In the genomic region with DNA sequence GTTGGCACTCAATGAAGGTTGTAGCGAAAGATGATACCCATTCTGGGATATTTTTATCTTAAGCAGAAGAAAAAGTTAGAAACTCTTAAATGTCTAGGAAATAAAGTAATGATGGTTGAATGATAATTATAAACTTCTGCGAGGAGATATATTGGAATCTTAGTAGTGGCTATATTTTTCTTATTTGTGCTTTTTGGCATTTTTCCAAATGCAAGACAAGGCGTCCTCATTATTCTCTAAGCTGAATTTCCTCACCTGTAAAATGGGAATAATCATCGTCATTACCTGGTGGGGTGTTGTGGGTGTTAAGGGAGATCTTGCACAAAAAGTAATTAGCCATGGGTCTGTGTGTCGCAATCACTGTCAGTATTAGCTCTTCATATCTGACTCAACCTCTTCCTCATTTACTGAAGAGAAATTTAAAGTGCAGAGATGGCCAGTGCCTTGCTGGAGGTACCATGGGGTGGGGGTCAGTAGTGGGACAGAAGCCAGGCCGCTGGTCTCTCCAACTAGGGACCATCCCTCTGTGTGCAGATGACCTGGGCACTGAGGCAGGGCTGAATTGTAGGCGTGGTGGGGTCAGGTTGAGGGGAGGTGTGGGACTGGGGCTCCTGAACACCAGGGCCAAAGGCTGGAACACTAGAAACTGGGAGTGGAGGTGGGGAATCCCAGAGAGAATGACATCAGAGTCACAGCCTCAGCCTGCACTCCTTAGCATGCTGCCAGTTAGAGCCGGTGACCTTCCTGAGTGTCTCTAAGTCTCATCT, we compare ENCODE assay signal across 18 cellular contexts. TPM values are rescaled to one million over a fixed set of nuclear protein-coding genes. Genes with fewer than 3 reads are reported as not detected.
DNase-seq lines count a peak whose midpoint lies in the region; ATAC-seq and TF ChIP-seq lines count a peak whose summit lies in the region.
"Had no signal": no experiment of that assay in that cellular context is flagged by ENCODE, and none has a peak within 500 bp of the region (broad histone marks: within the 10 kb centered on the region; RNA-seq: fewer than 3 reads in every experiment).

No MANE protein-coding gene starts in this region.

- TF ChIP-seq CTCF in HCT116 (IDR thresholded peaks at IDR 0.05 in 2 of 3, conservative IDR thresholded peaks at IDR 0.05 in 1 of 3; ENCODE audit: borderline replicate concordance in 1 of 3, insufficient read depth in 1 of 3, low read depth in 2 of 3, low read length in 2 of 3) = no peak

- peak overlapping the region in 2 of 8 donors; percentile 18 to 35 for H3K4me3 Mint-ChIP-seq in naive B cell
- H3K4me3 Mint-ChIP-seq: neural progenitor cell had no signal

- H3K4me1 Mint-ChIP-seq in naive B cell = peaks cover 22 to 35% (median 24%) of the 10 kb centered on the region in 3 donors

- H3K4me1 ChIP-seq in HCT116 (ENCODE audit: control insufficient read depth in 1 of 2, insufficient read depth in 2 of 2, low read length in 2 of 2) = peaks cover 15 to 17% of the 10 kb centered on the region in 2 experiments

- H3K4me2 ChIP-seq in HCT116 (ENCODE audit: low read length) = no peak overlapping the region
- H3K4me2 ChIP-seq: neural progenitor cell had no signal

- no peak overlapping the region for H2AFZ ChIP-seq in HCT116 (ENCODE audit: low read depth, low read length, poor library complexity, severe bottlenecking)
- H2AFZ ChIP-seq: neural progenitor cell had no signal

- no peak overlapping the region for H3K27ac ChIP-seq in HCT116 (ENCODE audit: low read depth, low read length)
- H3K27ac ChIP-seq: 22Rv1, neural progenitor cell had no signal

- ATAC-seq in HCT116 (no peak), naive B cell (ENCODE audit: low read depth in 2 of 2) (no peak), GM18520 (IDR thresholded peaks at IDR 0.05; ENCODE audit: unreplicated experiment) (no peak), GM19452 (IDR thresholded peaks at IDR 0.05; ENCODE audit: unreplicated experiment) (no peak)
- ATAC-seq: GM12878 had no signal

- H3K9me3 Mint-ChIP-seq in naive B cell = no peaks in the 10 kb centered on the region
- H3K9me3 Mint-ChIP-seq: neural progenitor cell had no signal

- CTCF ChIA-PET in HCT116 (lab: Charles Lee) = no interaction called here

- H3K36me3 Mint-ChIP-seq in naive B cell = peaks cover 8 to 9% of the 10 kb centered on the region in 2 donors

- no peak for TF ChIP-seq POLR2A in HCT116 (IDR thresholded peaks at IDR 0.05; ENCODE audit: borderline replicate concordance, extremely low read depth, insufficient read depth, insufficient read length)

- peaks cover 10% of the 10 kb centered on the region in 2 experiments for H3K36me3 ChIP-seq in HCT116 (ENCODE audit: control insufficient read depth in 1 of 2, insufficient read depth in 2 of 2, low read length in 2 of 2)
- H3K36me3 ChIP-seq: neural progenitor cell had no signal

- no peaks in the 10 kb centered on the region for H3K9me2 ChIP-seq in HCT116 (ENCODE audit: insufficient read depth)

- intact Hi-C loops in HCT116 (cut with micrococcal nuclease) = no loop called here

- H3K9me3 ChIP-seq in HCT116 (ENCODE audit: control insufficient read depth in 1 of 2, insufficient read depth in 1 of 2, low read depth in 1 of 2, low read length in 2 of 2) = no peaks in the 10 kb centered on the region

- H3K27ac Mint-ChIP-seq in naive B cell = peak overlapping the region in 4 of 6 donors; percentile 11 to 84 (median 32)
- H3K27ac Mint-ChIP-seq: neural progenitor cell had no signal

- H3K27me3 Mint-ChIP-seq in naive B cell = no peaks in the 10 kb centered on the region

- POLR2A ChIA-PET in HCT116 (lab: Charles Lee) = no interaction called here

- H3K9ac ChIP-seq in HCT116 (ENCODE audit: low read length) = no peak overlapping the region
- H3K9ac ChIP-seq: neural progenitor cell had no signal

- BruUV-seq in HCT116 (replicated peaks; lab: Mats Ljungman, UMichigan) = TSS peak; percentile 13

- RAD21 ChIA-PET in HCT116 (lab: Charles Lee; ENCODE audit: low non-redundant PET in 1 of 2, low total read pairs in 2 of 2, uncharacterized antibody in 2 of 2, unreplicated experiment in 2 of 2) = no interaction called here

- peaks cover 19% of the 10 kb centered on the region for H3K79me2 ChIP-seq in HCT116 (ENCODE audit: insufficient read depth, low read length)

- H4K20me1 ChIP-seq in HCT116 (ENCODE audit: insufficient read depth) = no peaks in the 10 kb centered on the region

- H3K27me3 ChIP-seq in HCT116 (ENCODE audit: insufficient read depth, low read length) = no peaks in the 10 kb centered on the region

- DNase-seq in SIG-M5 treated with dmso at 0.1 percent for 504 hours (lab: John Stamatoyannopoulos, UW; ENCODE audit: unreplicated experiment) = peak; percentile 69
- DNase-seq in SIG-M5 (lab: John Stamatoyannopoulos, UW) = no peak
- DNase-seq in HCT116 (ENCODE audit: low read depth, low spot score) = no peak
- peak; percentile 71 for DNase-seq in SKM-1 (lab: John Stamatoyannopoulos, UW; ENCODE audit: unreplicated experiment)
- DNase-seq in naive B cell = no peak
- DNase-seq in T-helper 1 cell = no peak
- DNase-seq: activated CD4-positive, alpha-beta T cell treated with anti-CD3 and anti-CD28 coated beads, Interleukin-2, amount 50 U/mL, for 48 hours; activated naive CD4-positive, alpha-beta T cell; caudate nucleus; NCI-H2081 treated with DMSO at 0.1 percent for 48 hours had no signal

- no peak for TF ChIP-seq RAD21 in HCT116 (IDR thresholded peaks at IDR 0.05; ENCODE audit: low read depth)

- H3K4me3 ChIP-seq in HCT116 (replicated peaks in 1 of 2; ENCODE audit: low read depth in 1 of 2, low read length in 2 of 2) = no peak overlapping the region
- H3K4me3 ChIP-seq: GM12878, neural progenitor cell had no signal

TF ChIP-seq in HCT116, 20 proteins besides CTCF, POLR2A, EP300 and RAD21:
- TF ChIP-seq SIN3A (IDR thresholded peaks at IDR 0.05; ENCODE audit: low read depth) = no peak
- TF ChIP-seq EGR1 (IDR thresholded peaks at IDR 0.05; ENCODE audit: low read depth) = no peak
TF ChIP-seq in HCT116: peak in this region for 0.

RNA-seq across cellular contexts. Expression of a gene that starts 4.2 kb away (rescaled TPM):
- total RNA-seq in HCT116 (2021; ENCODE audit: unreplicated experiment) = 79.5 TPM
- 44.7 and 63.3 TPM in 2 replicates for polyA plus RNA-seq in HCT116 (2012)
- polyA plus RNA-seq in naive B cell (ENCODE audit: low read depth in 6 of 6) = 10 to 100 TPM; 10.9 to 34.9 (median 14.5) TPM

RNA-seq across cellular contexts. Expression of a gene that starts 7.0 kb away (rescaled TPM):
- 53.6 TPM for total RNA-seq in HCT116 (2021; ENCODE audit: unreplicated experiment)
- polyA plus RNA-seq in HCT116 (2012) = 82.3 and 90.6 TPM in 2 replicates
- 100 to 1,000 TPM in 5 of 6 donors, 10 to 100 TPM in 1; 87.4 to 161 (median 111) TPM for polyA plus RNA-seq in naive B cell (ENCODE audit: low read depth in 6 of 6)

RNA-seq across cellular contexts. Expression of a gene that starts 18.2 kb away (rescaled TPM):
- 61.0 TPM for total RNA-seq in HCT116 (2021; ENCODE audit: unreplicated experiment)
- 83.5 and 95.5 TPM in 2 replicates for polyA plus RNA-seq in HCT116 (2012)
- polyA plus RNA-seq in naive B cell (ENCODE audit: low read depth in 6 of 6) = 100 to 1,000 TPM in 4 of 6 donors, 10 to 100 TPM in 2; 86.8 to 149 (median 120) TPM

RNA-seq across cellular contexts. Expression of a gene that starts 22.2 kb away (rescaled TPM):
- total RNA-seq in HCT116 (2021; ENCODE audit: unreplicated experiment) = not detected
- not detected in 2 replicates for polyA plus RNA-seq in HCT116 (2012)
- polyA plus RNA-seq in naive B cell (ENCODE audit: low read depth in 6 of 6) = not detected
- total RNA-seq: frontal cortex, GM12878, LHCN-M2, temporal lobe had no signal
- polyA plus RNA-seq: GM12878 had no signal

RNA-seq across cellular contexts. Expression of a gene that starts 31.9 kb away (rescaled TPM):
- 44.2 TPM for total RNA-seq in HCT116 (2021; ENCODE audit: unreplicated experiment)
- 42.4 and 52.3 TPM in 2 replicates for polyA plus RNA-seq in HCT116 (2012)
- polyA plus RNA-seq in naive B cell (ENCODE audit: low read depth in 6 of 6) = 100 to 1,000 TPM; 183 to 250 (median 221) TPM

Comparison
In these comparisons a context has a peak if more than half of its experiments do, and no peak if none do; other contexts are left out.
1. DNase-seq: peak in SIG-M5 treated with dmso at 0.1 percent for 504 hours (single experiment) and SKM-1 (single experiment); none in SIG-M5 (single experiment), HCT116 (single experiment), naive B cell (single experiment) and T-helper 1 cell (0 of 5).